In the genomic region with DNA sequence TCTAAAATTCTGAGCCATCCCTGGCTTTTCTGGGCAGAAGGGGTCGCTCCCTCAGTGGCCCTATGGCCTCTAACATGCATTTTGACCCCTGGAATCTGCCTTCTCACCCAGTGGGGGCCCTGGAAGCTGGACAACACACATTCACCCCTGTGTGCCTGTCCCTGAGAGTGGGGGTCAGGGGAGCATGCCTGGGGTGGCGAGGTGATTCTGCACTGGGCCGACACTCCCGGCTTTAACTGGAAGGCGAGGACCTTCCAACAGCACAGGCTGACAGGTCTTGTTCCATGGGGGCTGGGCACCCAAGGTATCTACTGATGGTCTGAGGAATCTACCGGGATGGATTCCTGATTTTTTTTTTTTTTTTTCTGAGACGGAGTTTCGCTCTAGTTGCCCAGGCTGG, we compare ENCODE assay signal across 11 cellular contexts. TPM values are rescaled to one million over a fixed set of nuclear protein-coding genes. Genes with fewer than 3 reads are reported as not detected.
DNase-seq lines count a peak whose midpoint lies in the region; ATAC-seq and TF ChIP-seq lines count a peak whose summit lies in the region.
"Had no signal": no experiment of that assay in that cellular context is flagged by ENCODE, and none has a peak within 500 bp of the region (broad histone marks: within the 10 kb centered on the region; RNA-seq: fewer than 3 reads in every experiment).

No MANE protein-coding gene starts in this region.

- H3K36me3 ChIP-seq in parathyroid adenoma (ENCODE audit: control insufficient read depth, insufficient read depth, low read length): no peaks in the 10 kb centered on the region

- H3K79me2 ChIP-seq in parathyroid adenoma: no peaks in the 10 kb centered on the region

- POLR2A ChIA-PET in RWPE1 (lab: Yijun Ruan, JAX; ENCODE audit: low non-redundant PET): no interaction called here

- no peak overlapping the region for H2AFZ ChIP-seq in parathyroid adenoma

- no peak overlapping the region for H3K9ac ChIP-seq in parathyroid adenoma

- H3K27ac ChIP-seq in RWPE1 (peak overlapping the region; percentile 97), dorsolateral prefrontal cortex (peak overlapping the region in 56 of 59 donors; percentile 21 to 99 (median 78)), parathyroid adenoma (peak overlapping the region; percentile 51)

- H3K4me2 ChIP-seq in parathyroid adenoma (ENCODE audit: low read length): no peak overlapping the region

- ATAC-seq in HG03439 (IDR thresholded peaks at IDR 0.05; ENCODE audit: unreplicated experiment) (no peak), HG02642 (IDR thresholded peaks at IDR 0.05; ENCODE audit: poor library complexity, unreplicated experiment) (no peak), GM21381 (IDR thresholded peaks at IDR 0.05; ENCODE audit: unreplicated experiment) (no peak)

- CTCF ChIA-PET in RWPE1 (lab: Yijun Ruan, JAX): no interaction called here

- H3K4me1 ChIP-seq in parathyroid adenoma: peaks cover 7% of the 10 kb centered on the region

- H3K4me3 ChIP-seq in dorsolateral prefrontal cortex (no peak overlapping the region), parathyroid adenoma (ENCODE audit: low read depth, low read length) (no peak overlapping the region)

- no peaks in the 10 kb centered on the region for H3K9me3 ChIP-seq in parathyroid adenoma (ENCODE audit: control insufficient read depth, low read length)

- TF ChIP-seq CTCF in RWPE1 (conservative IDR thresholded peaks at IDR 0.05; ENCODE audit: low read depth): no peak
- no peak for TF ChIP-seq CTCF in dorsolateral prefrontal cortex (IDR thresholded peaks at IDR 0.05 in 54 of 56, conservative IDR thresholded peaks at IDR 0.05 in 2 of 56; ENCODE audit: low read depth in 1 of 56, partially characterized antibody in 56 of 56)
- no peak for TF ChIP-seq CTCF in parathyroid adenoma (IDR thresholded peaks at IDR 0.05)

- intact Hi-C loops in dorsolateral prefrontal cortex (cut with DNase I): loop anchor here in 1 of 2 donors (10.0 kb wide), 1 partner anchor 137 kb away; no protein-coding TSS in a partner anchor

- DNase-seq in A172 (ENCODE audit: low spot score) (peak; percentile 23), RWPE1 (ENCODE audit: low spot score) (no peak), dorsolateral prefrontal cortex (no peak), H4 (ENCODE audit: low spot score) (no peak)
- DNase-seq: activated T-cell treated with anti-CD3 and anti-CD28 coated beads, Interleukin-2, amount 50 U/mL, for 1 hour; CD8-positive, alpha-beta memory T cell; mesendoderm had no signal

- H3K27me3 ChIP-seq in dorsolateral prefrontal cortex (no peaks in the 10 kb centered on the region), parathyroid adenoma (ENCODE audit: control insufficient read depth, insufficient read depth, low read length) (no peaks in the 10 kb centered on the region)

RNA-seq across cellular contexts. Expression of gene PPM1F, which starts 10.7 kb away (rescaled TPM):
- total RNA-seq in A172 (2014; rRNA removed; shearing (Covaris generic)): 37.6 and 43.3 TPM in 2 replicates
- 10 to 100 TPM; 22.1 to 52.4 (median 37.5) TPM for total RNA-seq in dorsolateral prefrontal cortex
- total RNA-seq in H4 (2014; rRNA removed; shearing (Covaris generic)): 9.2 and 14.1 TPM in 2 replicates

RNA-seq across cellular contexts. Expression of gene TOP3B, which starts 40.7 kb away (rescaled TPM):
- total RNA-seq in A172 (2014; rRNA removed; shearing (Covaris generic)): 18.8 and 20.5 TPM in 2 replicates
- 10 to 100 TPM; 16.8 to 59.9 (median 32.5) TPM for total RNA-seq in dorsolateral prefrontal cortex
- 9.3 and 10.8 TPM in 2 replicates for total RNA-seq in H4 (2014; rRNA removed; shearing (Covaris generic))
